Comparison of ENCODE assay signal across 8 cellular contexts in genomic region chr16:2842340-2843000, GRCh38. TPM values are rescaled to one million over a fixed set of nuclear protein-coding genes. Genes with fewer than 3 reads are reported as not detected.
DNase-seq lines count a peak whose midpoint lies in the region; ATAC-seq and TF ChIP-seq lines count a peak whose summit lies in the region.

No MANE protein-coding gene starts in this region.

- peak overlapping the region; percentile 92 to 95 for H3K27ac Mint-ChIP-seq in T-cell
- peak overlapping the region; percentile 95 for H3K27ac Mint-ChIP-seq in activated naive CD8-positive, alpha-beta T cell

- H3K9me3 ChIP-seq in right cardiac atrium (ENCODE audit: control insufficient read depth, low read length), result no peaks in the 10 kb centered on the region

- DNase-seq in GM12865 (ENCODE audit: low read depth), result peak; percentile 86
- peak; percentile 32 to 74 (median 58) for DNase-seq in T-cell
- DNase-seq in right cardiac atrium, result peak; percentile 68 to 84 (median 73)
- DNase-seq in stimulated activated CD4-positive, alpha-beta T cell treated with anti-CD3 and anti-CD28 coated beads, Interleukin-1b, Interleukin-23, amount 100 ng/mL, for 24 hours (ENCODE audit: low read depth in 4 of 4, low spot score in 1 of 4), result peak; percentile 75 to 81 (median 80)
- DNase-seq in SKM-1 (lab: John Stamatoyannopoulos, UW; ENCODE audit: unreplicated experiment), result no peak
- no peak for DNase-seq in KG1 (lab: John Stamatoyannopoulos, UW)

- H3K9me3 Mint-ChIP-seq in T-cell, result no peaks in the 10 kb centered on the region
- H3K9me3 Mint-ChIP-seq in activated naive CD8-positive, alpha-beta T cell (ENCODE audit: low read depth), result no peaks in the 10 kb centered on the region

- ATAC-seq in T-cell (replicated peaks in 1 of 4) (peak; percentile 50 to 74 (median 62)), right cardiac atrium (peak in 1 of 2 donors; percentile 50), GM18517 (IDR thresholded peaks at IDR 0.05; ENCODE audit: unreplicated experiment) (no peak)

- H3K27me3 Mint-ChIP-seq in T-cell, result no peaks in the 10 kb centered on the region
- H3K27me3 Mint-ChIP-seq in activated naive CD8-positive, alpha-beta T cell, result no peaks in the 10 kb centered on the region

- H3K27me3 ChIP-seq in right cardiac atrium (ENCODE audit: control insufficient read depth, insufficient read depth), result no peaks in the 10 kb centered on the region

- H3K4me1 Mint-ChIP-seq in T-cell, result peaks cover 16 to 61% (median 49%) of the 10 kb centered on the region in 3 donors
- peaks cover 55% of the 10 kb centered on the region for H3K4me1 Mint-ChIP-seq in activated naive CD8-positive, alpha-beta T cell (ENCODE audit: low read depth)

- 35% methylated on average over 40 of the region's 40 CpGs for WGBS in right cardiac atrium

- peak overlapping the region; percentile 42 for H3K4me3 ChIP-seq in GM12865 (ENCODE audit: low read depth, low read length)
- H3K4me3 ChIP-seq in right cardiac atrium (ENCODE audit: low read length), result no peak overlapping the region

- no peaks in the 10 kb centered on the region for H3K36me3 Mint-ChIP-seq in T-cell
- H3K36me3 Mint-ChIP-seq in activated naive CD8-positive, alpha-beta T cell, result no peaks in the 10 kb centered on the region

- peak overlapping the region; percentile 62 to 66 (median 63) for H3K4me3 Mint-ChIP-seq in T-cell
- peak overlapping the region; percentile 84 for H3K4me3 Mint-ChIP-seq in activated naive CD8-positive, alpha-beta T cell

- intact Hi-C loops in right cardiac atrium (cut with DNase I), result no loop called here

- POLR2A ChIA-PET in T-cell (lab: Charles Lee), result no interaction called here

- no peaks in the 10 kb centered on the region for H3K4me1 ChIP-seq in right cardiac atrium (ENCODE audit: control insufficient read depth, insufficient read depth, low read length)

- CTCF ChIA-PET in T-cell (lab: Charles Lee), result interaction anchor here in 1 of 2 donors (4.4 kb wide), 1 partner anchor 26 kb away, joined by 16 read pairs; no protein-coding TSS in a partner anchor

- peak; percentile 72 for TF ChIP-seq CTCF in GM12865 (IDR thresholded peaks at IDR 0.05; ENCODE audit: insufficient read depth, low read depth, low read length, missing control alignments)

- H3K27ac ChIP-seq in right cardiac atrium (ENCODE audit: low read length), result no peak overlapping the region

RNA-seq across cellular contexts. Expression of gene ZG16B, which starts 12.4 kb away (rescaled TPM):
- total RNA-seq in T-cell (under 1 TPM in 1 of 5 donors, not detected in 4; 0.43 TPM), right cardiac atrium (under 1 TPM in 3 of 4 donors, not detected in 1; 0.35 to 0.64 (median 0.51) TPM)
- polyA plus RNA-seq in right cardiac atrium, result not detected

RNA-seq across cellular contexts. Expression of gene PRSS22, which starts 15.5 kb away (rescaled TPM):
- total RNA-seq in T-cell, result 1 to 10 TPM in 3 of 5 donors, under 1 TPM in 1, not detected in 1; 0.56 to 2.6 (median 1.4) TPM
- total RNA-seq in right cardiac atrium, result not detected
- not detected for polyA plus RNA-seq in right cardiac atrium

RNA-seq across cellular contexts. Expression of gene PRSS21, which starts 25.4 kb away (rescaled TPM):
- 1 to 10 TPM in 4 of 5 donors, under 1 TPM in 1; 0.90 to 8.3 (median 3.3) TPM for total RNA-seq in T-cell
- not detected for total RNA-seq in right cardiac atrium
- not detected for polyA plus RNA-seq in right cardiac atrium

RNA-seq across cellular contexts. Expression of gene FLYWCH2, which starts 40.5 kb away (rescaled TPM):
- total RNA-seq in T-cell (10 to 100 TPM; 12.1 to 31.4 (median 25.6) TPM), right cardiac atrium (10 to 100 TPM; 26.6 to 37.2 (median 29.1) TPM)
- 44.3 TPM for polyA plus RNA-seq in right cardiac atrium

RNA-seq across cellular contexts. Expression of gene PRSS41, which starts 44.2 kb away (rescaled TPM):
- total RNA-seq in T-cell, result not detected
- total RNA-seq in right cardiac atrium, result not detected
- polyA plus RNA-seq in right cardiac atrium, result not detected

Comparison
In these comparisons a context has a peak if more than half of its experiments do, and no peak if none do; other contexts are left out.
1. DNase-seq: peak in GM12865 (single experiment), T-cell (34 of 34), right cardiac atrium (3 of 3) and stimulated activated CD4-positive, alpha-beta T cell treated with anti-CD3 and anti-CD28 coated beads, Interleukin-1b, Interleukin-23, amount 100 ng/mL, for 24 hours (4 of 4); none in SKM-1 (single experiment) and KG1 (single experiment).